ENCODE assay signal across 13 cellular contexts in the genomic region with DNA sequence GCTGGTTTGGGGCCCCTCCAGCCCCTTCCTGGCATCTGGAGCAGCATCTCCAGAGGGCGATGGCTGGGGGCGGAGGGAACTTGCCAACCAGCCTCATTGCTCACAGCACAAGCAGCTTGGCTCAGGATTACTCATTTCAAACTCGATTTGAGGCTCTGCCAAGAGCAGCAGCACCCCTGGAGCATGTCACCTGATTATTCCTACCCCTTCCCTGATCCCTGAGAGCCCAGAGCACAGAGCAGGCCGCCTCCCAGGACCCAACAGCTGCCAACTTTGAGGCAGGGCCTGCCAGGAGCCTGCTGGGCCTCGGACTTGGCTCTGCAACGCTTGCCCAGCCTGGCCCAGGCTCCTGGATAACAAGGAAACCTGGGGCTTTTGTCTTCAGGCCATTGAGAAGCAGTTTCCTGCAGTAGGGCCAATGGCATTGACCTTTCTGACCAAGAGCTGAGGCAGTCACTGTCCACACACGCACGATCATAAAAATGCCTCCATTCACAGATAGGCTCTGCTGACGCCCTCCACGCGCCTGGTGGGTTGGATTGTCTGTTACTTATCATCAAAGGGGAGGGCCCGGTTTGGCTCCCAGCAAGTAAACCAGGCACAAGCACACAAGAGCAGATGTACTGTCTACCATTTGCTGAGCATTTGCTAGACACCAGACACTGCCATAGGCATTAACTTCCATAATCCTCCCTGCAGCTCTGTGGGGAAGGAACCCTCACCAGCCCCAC.
DNase-seq lines count a peak whose midpoint lies in the region; TF ChIP-seq lines count a peak whose summit lies in the region.
"Had no signal": no experiment of that assay in that cellular context is flagged by ENCODE, and none has a peak within 500 bp of the region (broad histone marks: within the 10 kb centered on the region; RNA-seq: fewer than 3 reads in every experiment).

No MANE protein-coding gene starts in this region.

- no peak overlapping the region for H3K4me2 ChIP-seq in mammary epithelial cell (ENCODE audit: insufficient read depth, low read depth, low read length)

- in situ Hi-C loops in mammary epithelial cell (cut with MboI; ENCODE audit: low sequenced_read_pairs in 2 of 2), result no loop called here

- H3K27me3 ChIP-seq in thyroid gland, result no peaks in the 10 kb centered on the region
- H3K27me3 ChIP-seq in mammary epithelial cell (ENCODE audit: insufficient read depth, low read length), result no peaks in the 10 kb centered on the region
- H3K27me3 ChIP-seq: SJCRH30 had no signal

- no peaks in the 10 kb centered on the region for H3K9me3 ChIP-seq in thyroid gland
- H3K9me3 ChIP-seq in mammary epithelial cell (replicated peaks; ENCODE audit: insufficient read depth, low read length), result peaks cover 37% of the 10 kb centered on the region
- H3K9me3 ChIP-seq: SJCRH30 had no signal

- H4K20me1 ChIP-seq in mammary epithelial cell (ENCODE audit: insufficient read depth, low read length), result no peaks in the 10 kb centered on the region

- no peak overlapping the region for H3K4me3 ChIP-seq in thyroid gland (replicated peaks in 1 of 3)
- H3K4me3 ChIP-seq in mammary epithelial cell (replicated peaks in 1 of 3; ENCODE audit: insufficient read depth in 1 of 3, low read depth in 2 of 3, low read length in 3 of 3), result no peak overlapping the region
- H3K4me3 ChIP-seq: SJCRH30 had no signal

- no TSS peak for BruUV-seq in mammary epithelial cell (replicated peaks; lab: Mats Ljungman, UMichigan)

- no peaks in the 10 kb centered on the region for H3K36me3 ChIP-seq in thyroid gland
- no peaks in the 10 kb centered on the region for H3K36me3 ChIP-seq in mammary epithelial cell (ENCODE audit: insufficient read depth, low read length)
- H3K36me3 ChIP-seq: SJCRH30 had no signal

- dilution Hi-C loops in mammary epithelial cell (cut with HindIII; ENCODE audit: low sequenced_read_pairs), result no loop called here

- CTCF ChIA-PET in mammary epithelial cell (lab: Charles Lee; ENCODE audit: low non-redundant PET), result no interaction called here

- H3K4me1 ChIP-seq in thyroid gland (peaks cover 0 to 6% of the 10 kb centered on the region in 2 donors), mammary epithelial cell (ENCODE audit: insufficient read depth, low read length) (no peaks in the 10 kb centered on the region)
- H3K4me1 ChIP-seq: SJCRH30 had no signal

- peak overlapping the region in 2 of 3 donors; percentile 23 to 31 for H3K27ac ChIP-seq in thyroid gland
- H3K27ac ChIP-seq in mammary epithelial cell (ENCODE audit: insufficient read depth, low read depth, low read length), result no peak overlapping the region
- H3K27ac ChIP-seq: SJCRH30, VCaP had no signal

- H3K9ac ChIP-seq in mammary epithelial cell (ENCODE audit: insufficient read depth, low read length), result no peak overlapping the region

- H2AFZ ChIP-seq in mammary epithelial cell (ENCODE audit: low read depth, low read length), result no peak overlapping the region

- no peaks in the 10 kb centered on the region for H3K79me2 ChIP-seq in mammary epithelial cell (ENCODE audit: insufficient read depth, low read length)

- DNase-seq in NCI-H2029 treated with DMSO at 0.1 percent for 48 hours (lab: John Stamatoyannopoulos, UW), result peak; percentile 74
- DNase-seq in astrocyte of the hippocampus (ENCODE audit: low read depth, low spot score), result peak; percentile 68
- peak; percentile 12 for DNase-seq in kidney glomerular epithelial cell (lab: John Stamatoyannopoulos, UW)
- peak; percentile 89 to 90 for DNase-seq in thyroid gland
- no peak for DNase-seq in stimulated activated naive CD4-positive, alpha-beta T cell treated with Interleukin-2 at 50 U/mL for 16 hours (lab: John Stamatoyannopoulos, UW)
- no peak for DNase-seq in iPS-NIHi7 (ENCODE audit: extremely low spot score)
- no peak for DNase-seq in mammary epithelial cell
- DNase-seq: activated naive CD8-positive, alpha-beta T cell treated with anti-CD3 and anti-CD28 coated beads, Interleukin-2, amount 50 U/mL, for 24 hours; immature natural killer cell; naive thymus-derived CD4-positive, alpha-beta T cell; NCI-H526 treated with DMSO at 0.1 percent for 48 hours; SJCRH30 had no signal

- 17 to 53% methylated on average over 5 to 10 of the region's 12 CpGs for WGBS in thyroid gland, 2 donors
- 5% methylated on average over 6 of the region's 12 CpGs for WGBS in mammary epithelial cell (ENCODE audit: low coverage, missing lambda C conversion rate)

- TF ChIP-seq POLR2A in thyroid gland (IDR thresholded peaks at IDR 0.05), result no peak

- no peak for TF ChIP-seq CTCF in thyroid gland (IDR thresholded peaks at IDR 0.05)
- TF ChIP-seq CTCF in mammary epithelial cell (conservative IDR thresholded peaks at IDR 0.05 in 1 of 2, IDR thresholded peaks at IDR 0.05 in 1 of 2; ENCODE audit: extremely low read depth in 1 of 2, insufficient read depth in 1 of 2, low read depth in 1 of 2, low read length in 2 of 2), result no peak

- intact Hi-C loops in thyroid gland (cut with DNase I) (loop anchor here (10.0 kb wide), 1 partner anchor 101 kb away; no protein-coding TSS in a partner anchor), mammary epithelial cell (cut with micrococcal nuclease) (no loop called here)

Comparison
In these comparisons a context has a peak if more than half of its experiments do, and no peak if none do; other contexts are left out.
1. DNase-seq: peak in NCI-H2029 treated with DMSO at 0.1 percent for 48 hours (single experiment), astrocyte of the hippocampus (single experiment), kidney glomerular epithelial cell (single experiment) and thyroid gland (2 of 2); none in stimulated activated naive CD4-positive, alpha-beta T cell treated with Interleukin-2 at 50 U/mL for 16 hours (single experiment), iPS-NIHi7 (single experiment) and mammary epithelial cell (single experiment).